24 cellular contexts compared by ENCODE assay signal in the genomic region with DNA sequence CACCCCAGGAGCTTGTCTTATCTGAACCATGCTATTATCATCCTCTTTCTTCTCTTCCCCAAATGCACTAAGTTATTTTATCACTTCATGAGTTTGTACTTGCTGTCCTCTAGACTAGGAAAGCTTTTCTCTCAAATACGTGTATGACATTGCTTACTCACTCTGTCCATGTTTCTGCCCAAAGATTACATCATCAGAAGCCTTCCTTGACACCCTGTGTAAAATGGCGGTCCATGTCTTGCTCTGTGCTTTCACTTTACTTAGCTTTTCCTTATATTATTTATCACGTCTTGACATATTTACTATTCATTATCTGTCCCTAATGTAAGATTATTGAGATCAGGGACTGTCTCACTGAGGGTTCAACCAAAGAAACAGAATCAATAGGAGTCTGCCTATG.
DNase-seq lines count a peak whose midpoint lies in the region; ATAC-seq and TF ChIP-seq lines count a peak whose summit lies in the region.
"Had no signal": no experiment of that assay in that cellular context is flagged by ENCODE, and none has a peak within 500 bp of the region (broad histone marks: within the 10 kb centered on the region; RNA-seq: fewer than 3 reads in every experiment).

No MANE protein-coding gene starts in this region.

- H3K4ac ChIP-seq in neuronal stem cell (ENCODE audit: low read length) = no peak overlapping the region

- no peaks in the 10 kb centered on the region for H3K27me3 Mint-ChIP-seq in activated naive CD4-positive, alpha-beta T cell treated with anti-CD3 and anti-CD28 coated beads for 36 hours (ENCODE audit: low read depth)
- H3K27me3 Mint-ChIP-seq: CD4-positive, CD25-positive, alpha-beta regulatory T cell had no signal

- H3K9ac ChIP-seq in Karpas-422 (ENCODE audit: low read length) = no peak overlapping the region
- no peak overlapping the region for H3K9ac ChIP-seq in neuronal stem cell (ENCODE audit: low read depth, low read length, poor library complexity)
- H3K9ac ChIP-seq: BLaER1 had no signal

- no peaks in the 10 kb centered on the region; the same call in 1 of the 2 replicates for H3K9me3 ChIP-seq in Karpas-422 (ENCODE audit: low read length)
- peaks cover 0 to 9% of the 10 kb centered on the region in 2 donors for H3K9me3 ChIP-seq in neuronal stem cell (replicated peaks in 1 of 2; ENCODE audit: control insufficient read depth in 2 of 2, insufficient read depth in 1 of 2, low read depth in 1 of 2, low read length in 2 of 2)
- H3K9me3 ChIP-seq: BE2C had no signal

- no peak overlapping the region for H2BK5ac ChIP-seq in neuronal stem cell (ENCODE audit: low read length)

- H3K27ac ChIP-seq in Karpas-422 (ENCODE audit: low read length) = no peak overlapping the region; the same call in 1 of the 2 replicates
- H3K27ac ChIP-seq in neuronal stem cell (replicated peaks; ENCODE audit: low read length) = no peak overlapping the region
- H3K27ac ChIP-seq: BLaER1 had no signal

- no peak overlapping the region for H3K18ac ChIP-seq in neuronal stem cell (ENCODE audit: low read length)

- H2AK5ac ChIP-seq in neuronal stem cell (ENCODE audit: low read depth, low read length) = no peak overlapping the region

- peaks cover 37% of the 10 kb centered on the region for H3K4me1 ChIP-seq in Karpas-422 (ENCODE audit: low read length)
- H3K4me1 ChIP-seq in neuronal stem cell (ENCODE audit: control insufficient read depth in 2 of 2, insufficient read depth in 1 of 2, low read depth in 1 of 2, low read length in 2 of 2) = no peaks in the 10 kb centered on the region
- H3K4me1 ChIP-seq: BE2C had no signal

- H3K4me3 ChIP-seq in Karpas-422 (ENCODE audit: low read length) = no peak overlapping the region
- H3K4me3 ChIP-seq in neuronal stem cell (ENCODE audit: low read length in 2 of 2) = no peak overlapping the region
- H3K4me3 ChIP-seq: BLaER1, GM12878 had no signal

- H3K79me2 ChIP-seq in Karpas-422 (ENCODE audit: low read length) = no peaks in the 10 kb centered on the region

- H3K27ac Mint-ChIP-seq in activated naive CD4-positive, alpha-beta T cell treated with anti-CD3 and anti-CD28 coated beads for 36 hours = no peak overlapping the region
- H3K27ac Mint-ChIP-seq: CD4-positive, alpha-beta memory T cell; CD4-positive, CD25-positive, alpha-beta regulatory T cell; CD8-positive, alpha-beta memory T cell had no signal

- no peak overlapping the region for H3K23ac ChIP-seq in neuronal stem cell (ENCODE audit: low read depth, low read length, poor library complexity)

- no peaks in the 10 kb centered on the region for H3K79me1 ChIP-seq in neuronal stem cell (ENCODE audit: low read depth, low read length)

- H4K8ac ChIP-seq in neuronal stem cell (ENCODE audit: low read depth, low read length) = no peak overlapping the region

- H4K20me1 ChIP-seq in Karpas-422 (ENCODE audit: insufficient read depth, low read depth, low read length) = no peaks in the 10 kb centered on the region
- H4K20me1 ChIP-seq: BLaER1 had no signal

- H3K36me3 ChIP-seq in Karpas-422 (ENCODE audit: insufficient read depth, low read length) (no peaks in the 10 kb centered on the region), neuronal stem cell (replicated peaks in 1 of 2; ENCODE audit: control insufficient read depth in 2 of 2, insufficient read depth in 2 of 2, low read length in 2 of 2) (no peaks in the 10 kb centered on the region)
- H3K36me3 ChIP-seq: BE2C, BLaER1 had no signal

- WGBS in neuronal stem cell (ENCODE audit: extremely low coverage in 2 of 2, insufficient read length in 2 of 2, insufficient replicate concordance in 1 of 2), 2 donors = no CpG with 5 or more reads among the region's 3 CpGs

- H3K4me2 ChIP-seq in Karpas-422 (ENCODE audit: low read depth, low read length, poor library complexity, severe bottlenecking) = no peak overlapping the region
- H3K4me2 ChIP-seq in neuronal stem cell (ENCODE audit: insufficient read depth, low read length, poor library complexity, severe bottlenecking) = no peak overlapping the region
- H3K4me2 ChIP-seq: BLaER1 had no signal

- CTCF ChIA-PET in activated naive CD4-positive, alpha-beta T cell treated with anti-CD3 and anti-CD28 coated beads for 36 hours (lab: Charles Lee) = no interaction called here

- no peak overlapping the region for H2BK120ac ChIP-seq in neuronal stem cell (ENCODE audit: low read depth, low read length)

- ATAC-seq in HG03097 (IDR thresholded peaks at IDR 0.05; ENCODE audit: low FRiP score, unreplicated experiment) = no peak
- ATAC-seq: GM12878 had no signal

- H2BK15ac ChIP-seq in neuronal stem cell (ENCODE audit: low read length) = no peak overlapping the region

- no peak for DNase-seq in Karpas-422
- DNase-seq in OCI-M1 (lab: John Stamatoyannopoulos, UW) = peak; percentile 53
- peak; percentile 12 to 51 for DNase-seq in erythroblast (lab: John Stamatoyannopoulos, UW)
- no peak for DNase-seq in neuronal stem cell (ENCODE audit: low spot score)
- DNase-seq in activated naive CD4-positive, alpha-beta T cell treated with anti-CD3 and anti-CD28 coated beads for 36 hours = no peak
- DNase-seq: 8988T; ACHN; BE2C; C1 segment of cervical spinal cord; CD4-positive, alpha-beta memory T cell; CD4-positive, CD25-positive, alpha-beta regulatory T cell; CD8-positive, alpha-beta memory T cell; COR-L47; DMS 273 treated with DMSO at 0.1 percent for 48 hours; DMS153; DMS53; DMS79; DND-41; EL; GDM1 had no signal

- H3K27me3 ChIP-seq in Karpas-422 (ENCODE audit: low read length) (no peaks in the 10 kb centered on the region), neuronal stem cell (ENCODE audit: control insufficient read depth in 3 of 3, insufficient read depth in 3 of 3, low read depth in 1 of 3, low read length in 3 of 3) (no peaks in the 10 kb centered on the region)
- H3K27me3 ChIP-seq: BE2C, BLaER1 had no signal

- H3K9me3 Mint-ChIP-seq in activated naive CD4-positive, alpha-beta T cell treated with anti-CD3 and anti-CD28 coated beads for 36 hours = peaks cover 15% of the 10 kb centered on the region

- TF ChIP-seq POLR2A in erythroblast (IDR thresholded peaks at IDR 0.05; ENCODE audit: low read length) = no peak

- H2BK12ac ChIP-seq in neuronal stem cell (ENCODE audit: low read length) = no peak overlapping the region

- no peak overlapping the region for H4K91ac ChIP-seq in neuronal stem cell (ENCODE audit: low read depth, low read length, poor library complexity)

- no peaks in the 10 kb centered on the region for H3K4me1 Mint-ChIP-seq in activated naive CD4-positive, alpha-beta T cell treated with anti-CD3 and anti-CD28 coated beads for 36 hours (ENCODE audit: low read depth)
- H3K4me1 Mint-ChIP-seq: CD4-positive, alpha-beta memory T cell; CD4-positive, CD25-positive, alpha-beta regulatory T cell; CD8-positive, alpha-beta memory T cell had no signal

- intact Hi-C loops in activated naive CD4-positive, alpha-beta T cell treated with anti-CD3 and anti-CD28 coated beads for 36 hours (cut with micrococcal nuclease) = no loop called here

- no peak overlapping the region for H3K14ac ChIP-seq in neuronal stem cell (ENCODE audit: low read length)

- no peaks in the 10 kb centered on the region for H3K9me2 ChIP-seq in Karpas-422 (replicated peaks; ENCODE audit: insufficient read depth, low read length)

- H3K4me3 Mint-ChIP-seq in activated naive CD4-positive, alpha-beta T cell treated with anti-CD3 and anti-CD28 coated beads for 36 hours = no peak overlapping the region
- H3K4me3 Mint-ChIP-seq: CD14-positive monocyte; CD4-positive, alpha-beta memory T cell; CD4-positive, CD25-positive, alpha-beta regulatory T cell; CD8-positive, alpha-beta memory T cell had no signal

- H2AFZ ChIP-seq in Karpas-422 (ENCODE audit: low read length) = peak overlapping the region; percentile 70; the same call in 1 of the 2 replicates
- H2AFZ ChIP-seq in neuronal stem cell (ENCODE audit: low read length) = no peak overlapping the region

- no peaks in the 10 kb centered on the region for H3K36me3 Mint-ChIP-seq in activated naive CD4-positive, alpha-beta T cell treated with anti-CD3 and anti-CD28 coated beads for 36 hours (ENCODE audit: low read depth)
- H3K36me3 Mint-ChIP-seq: CD4-positive, alpha-beta memory T cell; CD4-positive, CD25-positive, alpha-beta regulatory T cell had no signal

Comparison
In these comparisons a context has a peak if more than half of its experiments do, and no peak if none do; other contexts are left out.
1. DNase-seq: peak in OCI-M1 (single experiment) and erythroblast (2 of 2); none in Karpas-422 (single experiment), neuronal stem cell (single experiment) and activated naive CD4-positive, alpha-beta T cell treated with anti-CD3 and anti-CD28 coated beads for 36 hours (single experiment).